In the genomic region with DNA sequence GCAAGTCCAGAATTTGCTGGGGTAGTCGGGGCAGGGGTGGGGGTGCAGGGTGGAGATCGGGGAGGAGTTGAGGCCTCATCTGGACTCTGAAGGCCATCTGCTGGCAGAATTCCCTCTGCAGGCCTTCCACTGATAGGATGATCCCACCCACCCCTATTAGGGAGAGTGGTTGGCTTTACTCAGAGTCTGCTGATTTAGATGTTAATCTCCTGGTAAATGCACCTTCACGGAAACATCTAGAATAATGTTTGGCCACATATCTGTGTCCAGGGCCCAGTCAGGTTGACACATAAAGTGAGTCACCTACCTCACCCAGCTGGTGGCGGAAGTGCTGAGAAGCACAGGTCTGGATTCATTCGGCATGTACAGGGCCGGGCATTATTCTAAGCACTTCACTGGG, we compare ENCODE assay signal across 16 cellular contexts. TPM values are rescaled to one million over a fixed set of nuclear protein-coding genes. Genes with fewer than 3 reads are reported as not detected.
DNase-seq lines count a peak whose midpoint lies in the region; ATAC-seq, FAIRE-seq and TF ChIP-seq lines count a peak whose summit lies in the region.
"Had no signal": no experiment of that assay in that cellular context is flagged by ENCODE, and none has a peak within 500 bp of the region (broad histone marks: within the 10 kb centered on the region; RNA-seq: fewer than 3 reads in every experiment).

No MANE protein-coding gene starts in this region.

- H3K9me2 ChIP-seq in OCI-LY7 (ENCODE audit: insufficient read depth, low read length), result no peaks in the 10 kb centered on the region

- intact Hi-C loops in A673 (cut with micrococcal nuclease; ENCODE audit: unreplicated experiment) (no loop called here), mucosa of descending colon (cut with DNase I, micrococcal nuclease) (no loop called here), OCI-LY7 (cut with micrococcal nuclease; ENCODE audit: unreplicated experiment) (no loop called here)

- H2AFZ ChIP-seq in OCI-LY7 (ENCODE audit: low read length), result no peak overlapping the region

- no peaks in the 10 kb centered on the region for H3K27me3 ChIP-seq in A673 (replicated peaks; ENCODE audit: insufficient read depth, low read depth, low read length, poor library complexity)
- H3K27me3 ChIP-seq in RWPE2 (ENCODE audit: insufficient read depth, poor library complexity, severe bottlenecking), result no peaks in the 10 kb centered on the region
- H3K27me3 ChIP-seq: heart left ventricle, tibial nerve had no signal

- peak overlapping the region; percentile 24 for H3K27ac ChIP-seq in A673 (ENCODE audit: low read depth, low read length, poor library complexity, severe bottlenecking)
- H3K27ac ChIP-seq in RWPE2 (ENCODE audit: poor library complexity, severe bottlenecking), result no peak overlapping the region
- no peak overlapping the region for H3K27ac ChIP-seq in OCI-LY7 (ENCODE audit: low read depth, low read length, poor library complexity, severe bottlenecking)
- H3K27ac ChIP-seq: tibial nerve had no signal

- H3K36me3 ChIP-seq in A673 (ENCODE audit: insufficient read depth, low read length, poor library complexity, severe bottlenecking) (peaks cover 38% of the 10 kb centered on the region), RWPE2 (ENCODE audit: low read depth) (no peaks in the 10 kb centered on the region), mucosa of descending colon (ENCODE audit: low read depth) (no peaks in the 10 kb centered on the region), OCI-LY7 (ENCODE audit: insufficient read depth, low read length) (no peaks in the 10 kb centered on the region)
- H3K36me3 ChIP-seq: heart left ventricle, tibial nerve had no signal

- FAIRE-seq in HTR-8/SVneo (lab: Jason Lieb, UNC) (no peak), GM12891 (lab: Jason Lieb, UNC) (no peak)

- no peak overlapping the region for H3K4me2 ChIP-seq in OCI-LY7 (ENCODE audit: low read length)

- H3K4me1 ChIP-seq in A673 (ENCODE audit: insufficient read depth, low read length, poor library complexity, severe bottlenecking) (peaks cover 44% of the 10 kb centered on the region), RWPE2 (ENCODE audit: insufficient read depth, poor library complexity, severe bottlenecking) (no peaks in the 10 kb centered on the region), mucosa of descending colon (ENCODE audit: low read depth) (no peaks in the 10 kb centered on the region), OCI-LY7 (ENCODE audit: insufficient read depth, low read length, poor library complexity, severe bottlenecking) (peaks cover 43% of the 10 kb centered on the region)
- H3K4me1 ChIP-seq: Caco-2, tibial nerve had no signal

- H3K79me2 ChIP-seq in OCI-LY7 (ENCODE audit: insufficient read depth, low read depth, low read length), result no peaks in the 10 kb centered on the region

- BruUV-seq in A673 (replicated peaks; lab: Mats Ljungman, UMichigan), result no TSS peak
- BruUV-seq in OCI-LY7 (replicated peaks; lab: Mats Ljungman, UMichigan), result no TSS peak

- CTCF ChIA-PET in A673 (lab: Charles Lee), result no interaction called here
- CTCF ChIA-PET in OCI-LY7 (lab: Charles Lee; ENCODE audit: unreplicated experiment), result no interaction called here

- H3K4me3 ChIP-seq in A673 (ENCODE audit: low read depth, low read length, poor library complexity, severe bottlenecking) (no peak overlapping the region), RWPE2 (ENCODE audit: severe bottlenecking) (no peak overlapping the region), mucosa of descending colon (no peak overlapping the region), OCI-LY7 (ENCODE audit: low read depth, low read length, poor library complexity, severe bottlenecking) (no peak overlapping the region)
- H3K4me3 ChIP-seq: heart left ventricle, tibial nerve had no signal

- no peaks in the 10 kb centered on the region for H4K20me1 ChIP-seq in OCI-LY7 (ENCODE audit: insufficient read depth, low read length)

- DNase-seq in A673 (ENCODE audit: low spot score) (no peak), RWPE2 (ENCODE audit: low spot score) (no peak), mucosa of descending colon (no peak), HTR-8/SVneo (ENCODE audit: insufficient read length, low spot score) (no peak), OCI-LY7 (ENCODE audit: low spot score) (no peak), GM12891 (ENCODE audit: insufficient read length, low spot score) (no peak)
- no peak for DNase-seq in effector CD4-positive, alpha-beta T cell
- DNase-seq: activated CD4-positive, alpha-beta T cell treated with anti-CD3 and anti-CD28 coated beads, Interleukin-2, amount 50 U/mL, for 4 hours; Caco-2; heart left ventricle; NCI-H1048; NCI-H446 treated with DMSO at 0.1 percent for 48 hours; stimulated activated CD4-positive, alpha-beta T cell treated with anti-CD3 and anti-CD28 coated beads, Interleukin-15, amount 100 ng/mL, for 24 hours had no signal

- no peak for TF ChIP-seq POLR2A in GM12891 (IDR thresholded peaks at IDR 0.05; ENCODE audit: low read depth, low read length)

- POLR2A ChIA-PET in A673 (lab: Charles Lee; ENCODE audit: low non-redundant PET), result no interaction called here
- POLR2A ChIA-PET in OCI-LY7 (lab: Charles Lee), result interaction anchor here (0.7 to 3.3 kb wide), 6 partner anchors 9 to 212 kb away, joined by 3 to 15 read pairs (median 4); no protein-coding TSS in a partner anchor

- peak; percentile 61 for ATAC-seq in RWPE2 (ENCODE audit: low read depth)
- peak; percentile 96 for ATAC-seq in esophagus mucosa
- peak; percentile 79 for ATAC-seq in mucosa of descending colon
- ATAC-seq: activated T-helper 17 cell treated with anti-CD3 and anti-CD28 coated beads, Interleukin-2, amount 50 U/mL, for 72 hours; heart left ventricle had no signal

- H3K9me3 ChIP-seq in A673 (ENCODE audit: low read depth, low read length, poor library complexity, severe bottlenecking) (no peaks in the 10 kb centered on the region), RWPE2 (ENCODE audit: severe bottlenecking) (no peaks in the 10 kb centered on the region), mucosa of descending colon (no peaks in the 10 kb centered on the region), OCI-LY7 (ENCODE audit: low read length) (no peaks in the 10 kb centered on the region)
- H3K9me3 ChIP-seq: Caco-2, heart left ventricle, tibial nerve had no signal

- TF ChIP-seq CTCF in A673 (conservative IDR thresholded peaks at IDR 0.05; ENCODE audit: low read depth, low read length) (no peak), RWPE2 (IDR thresholded peaks at IDR 0.05; ENCODE audit: poor library complexity, severe bottlenecking) (no peak), mucosa of descending colon (IDR thresholded peaks at IDR 0.05) (no peak), OCI-LY7 (conservative IDR thresholded peaks at IDR 0.05; ENCODE audit: low read length) (no peak)

TF ChIP-seq in GM12891, 5 proteins besides CTCF, POLR2A, EP300 and RAD21:
- TF ChIP-seq SPI1 (IDR thresholded peaks at IDR 0.05; ENCODE audit: low read depth, low read length) (no peak), POLR2AphosphoS5 (IDR thresholded peaks at IDR 0.05; ENCODE audit: low read depth, low read length) (no peak), TAF1 (IDR thresholded peaks at IDR 0.05; ENCODE audit: low read depth, low read length) (no peak), PAX5 (IDR thresholded peaks at IDR 0.05; ENCODE audit: insufficient read depth, low read length, severe bottlenecking) (no peak), POU2F2 (IDR thresholded peaks at IDR 0.05; ENCODE audit: low read depth, low read length) (no peak)
TF ChIP-seq in GM12891: peak in this region for 0.

RNA-seq across cellular contexts. Expression of gene DAPK1, which starts 50.0 kb away (rescaled TPM):
- total RNA-seq in A673 (2021) (380 and 386 TPM in 2 replicates), esophagus mucosa (5.4 TPM), mucosa of descending colon (10 to 100 TPM; 22.2 to 98.7 (median 25.9) TPM), OCI-LY7 (2022) (2.8 and 3.5 TPM in 2 replicates)
- total RNA-seq in OCI-LY7 (2014; rRNA removed; shearing (Covaris generic)), result 0.18 and 0.25 TPM in 2 replicates
- 4.9 TPM for polyA plus RNA-seq in GM12891 (2012; ENCODE audit: low read depth, missing spikeins)
